ENCODE assay signal across 23 cellular contexts in the genomic region with DNA sequence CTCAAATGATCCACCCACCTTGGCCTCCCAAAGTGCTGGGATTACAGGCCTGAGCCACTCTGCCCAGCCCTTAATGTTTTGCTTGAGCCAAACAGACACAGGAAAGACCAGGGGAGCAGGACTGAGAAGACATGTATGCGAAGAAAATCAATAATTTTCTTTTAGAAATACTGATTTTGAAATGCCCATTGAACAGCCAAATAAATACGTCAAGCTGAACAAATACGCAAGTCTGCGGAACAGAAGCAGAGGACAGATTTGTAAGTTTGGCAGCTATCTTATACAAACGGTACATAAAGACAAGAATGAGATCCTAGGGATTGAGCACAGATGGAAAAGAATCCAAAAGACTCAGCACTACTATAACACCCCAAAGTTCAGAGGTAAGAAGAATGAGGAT.
"Had no signal": no experiment of that assay in that cellular context is flagged by ENCODE, and none has a peak within 500 bp of the region (broad histone marks: within the 10 kb centered on the region; RNA-seq: fewer than 3 reads in every experiment).

No MANE protein-coding gene starts in this region.

- H3K4me3 ChIP-seq: breast epithelium, left ventricle myocardium inferior, mucosa of descending colon, spleen, testis, transverse colon had no signal

- H3K9me3 ChIP-seq: breast epithelium, left ventricle myocardium inferior, mucosa of descending colon, spleen, testis, transverse colon had no signal

- H3K9me3 Mint-ChIP-seq: activated B cell treated with CpG ODN at 0.5 μM for 24 hours; activated CD8-positive, alpha-beta T cell treated with anti-CD3 and anti-CD28 coated beads for 36 hours; natural killer cell treated with Interleukin-12 subunit alpha and Interleukin-12 subunit beta and Interleukin-15 and Interleukin-18, amount 100 ng/mL, for 72 hours; T-helper 2 cell treated with Interferon-gamma antibody and Interleukin-4, amounts not matched to agents 5 μg/mL and 100 μg/mL, for 36 hours had no signal

- H3K27me3 Mint-ChIP-seq: activated B cell treated with CpG ODN at 0.5 μM for 24 hours; activated CD8-positive, alpha-beta T cell treated with anti-CD3 and anti-CD28 coated beads for 36 hours; natural killer cell treated with Interleukin-12 subunit alpha and Interleukin-12 subunit beta and Interleukin-15 and Interleukin-18, amount 100 ng/mL, for 72 hours had no signal

- H3K27ac ChIP-seq: breast epithelium, left ventricle myocardium inferior, spleen, testis, transverse colon had no signal

- H3K4me1 Mint-ChIP-seq: activated B cell treated with CpG ODN at 0.5 μM for 24 hours had no signal

- DNase-seq: activated B cell treated with CpG ODN at 0.5 μM for 24 hours; activated CD4-positive, alpha-beta T cell treated with anti-CD3 and anti-CD28 coated beads, Interleukin-2, amount 50 U/mL, for 1 hour; activated CD8-positive, alpha-beta T cell treated with anti-CD3 and anti-CD28 coated beads for 36 hours; activated effector memory CD4-positive, alpha-beta T cell treated with Interleukin-2 at 50 U/mL for 16 hours; activated naive CD4-positive, alpha-beta T cell treated with Interleukin-2 at 50 U/mL for 16 hours; activated T-cell treated with anti-CD3 and anti-CD28 coated beads, Interleukin-2, amount 50 U/mL, for 48 hours; amygdala; central memory CD4-positive, alpha-beta T cell; effector CD8-positive, alpha-beta T cell; kidney glomerular epithelial cell; left ventricle myocardium inferior; mucosa of descending colon; right cardiac atrium; spleen; stimulated activated naive CD8-positive, alpha-beta T cell treated with anti-CD3 and anti-CD28 coated beads, Interleukin-15, Interleukin-2, amounts not matched to agents 100 U/mL and 50 U/mL, for 24 hours; SW 1271; testis; transverse colon had no signal

- H3K27me3 ChIP-seq: breast epithelium, spleen, testis, transverse colon had no signal

- H3K27ac Mint-ChIP-seq: activated B cell treated with CpG ODN at 0.5 μM for 24 hours; activated CD8-positive, alpha-beta T cell treated with anti-CD3 and anti-CD28 coated beads for 36 hours; natural killer cell treated with Interleukin-12 subunit alpha and Interleukin-12 subunit beta and Interleukin-15 and Interleukin-18, amount 100 ng/mL, for 72 hours; T-helper 2 cell treated with Interferon-gamma antibody and Interleukin-4, amounts not matched to agents 5 μg/mL and 100 μg/mL, for 36 hours had no signal

- H3K4me3 Mint-ChIP-seq: activated B cell treated with CpG ODN at 0.5 μM for 24 hours; activated CD8-positive, alpha-beta T cell treated with anti-CD3 and anti-CD28 coated beads for 36 hours; natural killer cell treated with Interleukin-12 subunit alpha and Interleukin-12 subunit beta and Interleukin-15 and Interleukin-18, amount 100 ng/mL, for 72 hours; T-helper 2 cell treated with Interferon-gamma antibody and Interleukin-4, amounts not matched to agents 5 μg/mL and 100 μg/mL, for 36 hours had no signal

- FAIRE-seq: colon, frontal cortex had no signal

- H3K4me1 ChIP-seq: breast epithelium, testis, transverse colon had no signal

- ATAC-seq: activated CD8-positive, alpha-beta T cell treated with anti-CD3 and anti-CD28 coated beads for 36 hours; mucosa of descending colon; natural killer cell treated with Interleukin-12 subunit alpha and Interleukin-12 subunit beta and Interleukin-15 and Interleukin-18, amount 100 ng/mL, for 72 hours; right cardiac atrium; stimulated activated naive CD8-positive, alpha-beta T cell treated with anti-CD3 and anti-CD28 coated beads, Interleukin-15, Interleukin-2, amounts not matched to agents 100 U/mL and 50 U/mL, for 24 hours had no signal
